Comparison of ENCODE assay signal across 8 cellular contexts in genomic region chr5:115544371-115545064, GRCh38. TPM values are rescaled to one million over a fixed set of nuclear protein-coding genes. Genes with fewer than 3 reads are reported as not detected.
A peak's percentile ranks its signal among the peaks of the same experiment; 100 is the strongest.
DNase-seq lines count a peak whose midpoint lies in the region; ATAC-seq and TF ChIP-seq lines count a peak whose summit lies in the region.

TSS of gene FEM1C (minus strand) at chr5:115544775. CDS start at chr5:115543493, 1,282 bp downstream.

- peak; percentile 97 for ATAC-seq in RWPE2 (ENCODE audit: low read depth)

- peak within 1 kb of the TSS; percentile 96 to 99 (median 97) for H3K4me3 Mint-ChIP-seq in nephron
- H3K4me3 Mint-ChIP-seq in stimulated activated naive CD8-positive, alpha-beta T cell treated with anti-CD3 and anti-CD28 coated beads, Interleukin-15, Interleukin-2, amounts not matched to agents 100 ng/mL and 50 ng/mL, for 24 hours = peak within 1 kb of the TSS; percentile 94

- DNase-seq in EH (ENCODE audit: low read depth) (peak; percentile 99), H4 (ENCODE audit: low spot score) (peak; percentile 98), LoVo (ENCODE audit: low spot score) (peak; percentile 97), RWPE2 (ENCODE audit: low spot score) (peak; percentile 99), fibroblast of pulmonary artery (ENCODE audit: low read depth) (peak; percentile 98)
- peak; percentile 97 for DNase-seq in activated T-helper 9 cell treated with anti-CD3 and anti-CD28 coated beads, Interleukin-2, amount 50 U/mL, for 16 hours (ENCODE audit: low read depth)

- H3K27ac Mint-ChIP-seq in nephron = peak within 1 kb of the TSS; percentile 99 to 100 (median 99)
- peak within 1 kb of the TSS; percentile 96 for H3K27ac Mint-ChIP-seq in stimulated activated naive CD8-positive, alpha-beta T cell treated with anti-CD3 and anti-CD28 coated beads, Interleukin-15, Interleukin-2, amounts not matched to agents 100 ng/mL and 50 ng/mL, for 24 hours

- H3K4me3 ChIP-seq in RWPE2 (ENCODE audit: severe bottlenecking) (peak within 1 kb of the TSS; percentile 84), fibroblast of pulmonary artery (replicated peaks; ENCODE audit: low read depth, low read length) (peak within 1 kb of the TSS; percentile 92)

- H3K4me1 Mint-ChIP-seq in nephron = peaks cover 35% of the 10 kb centered on the region
- H3K4me1 Mint-ChIP-seq in stimulated activated naive CD8-positive, alpha-beta T cell treated with anti-CD3 and anti-CD28 coated beads, Interleukin-15, Interleukin-2, amounts not matched to agents 100 ng/mL and 50 ng/mL, for 24 hours (ENCODE audit: low read depth) = peaks cover 52% of the 10 kb centered on the region

- H3K36me3 ChIP-seq in RWPE2 (ENCODE audit: low read depth) = peaks cover 39% of the 10 kb centered on the region

- no peaks in the 10 kb centered on the region for H3K27me3 ChIP-seq in RWPE2 (ENCODE audit: insufficient read depth, poor library complexity, severe bottlenecking)

- no peak for TF ChIP-seq CTCF in RWPE2 (IDR thresholded peaks at IDR 0.05; ENCODE audit: poor library complexity, severe bottlenecking)
- TF ChIP-seq CTCF in fibroblast of pulmonary artery (IDR thresholded peaks at IDR 0.05; ENCODE audit: low read length, missing control alignments) = no peak
- TF ChIP-seq CTCF in nephron (IDR thresholded peaks at IDR 0.05; ENCODE audit: unreplicated experiment in 3 of 3) = no peak

- peaks cover 7% of the 10 kb centered on the region for H3K9me3 ChIP-seq in RWPE2 (ENCODE audit: severe bottlenecking)

- H3K4me1 ChIP-seq in RWPE2 (ENCODE audit: insufficient read depth, poor library complexity, severe bottlenecking) = peaks cover 21% of the 10 kb centered on the region

- H3K36me3 Mint-ChIP-seq in nephron (ENCODE audit: low read depth) = peaks cover 30% of the 10 kb centered on the region
- H3K36me3 Mint-ChIP-seq in stimulated activated naive CD8-positive, alpha-beta T cell treated with anti-CD3 and anti-CD28 coated beads, Interleukin-15, Interleukin-2, amounts not matched to agents 100 ng/mL and 50 ng/mL, for 24 hours (ENCODE audit: low read depth) = peaks cover 49% of the 10 kb centered on the region

- H3K9me3 Mint-ChIP-seq in nephron = peaks cover 8% of the 10 kb centered on the region
- peaks cover 7% of the 10 kb centered on the region for H3K9me3 Mint-ChIP-seq in stimulated activated naive CD8-positive, alpha-beta T cell treated with anti-CD3 and anti-CD28 coated beads, Interleukin-15, Interleukin-2, amounts not matched to agents 100 ng/mL and 50 ng/mL, for 24 hours

- H3K27me3 Mint-ChIP-seq in nephron (ENCODE audit: low read depth) = no peaks in the 10 kb centered on the region
- H3K27me3 Mint-ChIP-seq in stimulated activated naive CD8-positive, alpha-beta T cell treated with anti-CD3 and anti-CD28 coated beads, Interleukin-15, Interleukin-2, amounts not matched to agents 100 ng/mL and 50 ng/mL, for 24 hours = no peaks in the 10 kb centered on the region

- peak within 1 kb of the TSS; percentile 73 for H3K27ac ChIP-seq in RWPE2 (ENCODE audit: poor library complexity, severe bottlenecking)

RNA-seq across cellular contexts. Expression of gene FEM1C, which starts in this region (rescaled TPM):
- 8.6 and 10.2 TPM in 2 replicates for total RNA-seq in H4 (2014; rRNA removed; shearing (Covaris generic))

Comparison
In these comparisons a context has a peak if more than half of its experiments do, and no peak if none do; other contexts are left out.
1. Peak in every context shown above with its lines: DNase-seq, ATAC-seq, H3K4me3 ChIP-seq and H3K27ac ChIP-seq.